Comparison of ENCODE assay signal across 13 cellular contexts in the genomic region with DNA sequence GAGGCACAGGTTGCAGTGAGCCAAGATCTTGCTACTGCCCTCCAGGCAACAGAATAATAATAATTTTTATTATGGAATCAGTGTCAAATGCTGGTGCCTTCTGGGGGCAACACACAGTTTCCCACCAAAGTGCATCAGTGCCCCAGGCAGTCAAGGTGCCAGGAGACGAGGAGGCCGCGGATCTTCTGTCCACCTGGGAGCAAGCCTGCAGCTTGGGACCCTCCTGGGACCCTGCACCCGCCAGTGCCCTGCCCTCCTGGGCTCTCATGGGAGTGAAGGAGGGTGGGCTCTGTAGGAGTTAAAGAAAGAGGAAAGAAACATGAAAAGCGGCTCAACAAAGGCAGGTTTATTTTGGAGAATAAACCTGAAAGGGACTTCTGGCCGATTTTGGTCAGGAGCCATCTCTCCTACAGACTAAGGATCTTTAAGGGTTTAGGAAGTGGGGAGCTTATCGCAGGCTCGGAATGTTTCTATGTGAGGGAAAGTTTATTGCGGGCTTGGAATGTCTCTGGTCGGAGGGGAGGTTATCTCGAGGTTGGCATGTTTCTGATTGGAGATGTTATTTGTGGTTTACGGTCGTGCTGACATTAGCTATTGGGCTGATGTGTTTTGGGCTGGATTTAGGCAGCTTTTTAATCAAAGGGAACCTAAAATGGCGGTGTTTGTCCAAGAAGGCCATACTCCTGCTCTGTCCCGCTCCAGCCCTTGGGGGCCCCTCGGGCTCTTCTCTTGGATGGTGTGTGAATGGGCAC. TPM values are rescaled to one million over a fixed set of nuclear protein-coding genes. Genes with fewer than 3 reads are reported as not detected.
DNase-seq lines count a peak whose midpoint lies in the region; ATAC-seq, FAIRE-seq and TF ChIP-seq lines count a peak whose summit lies in the region.
"Had no signal": no experiment of that assay in that cellular context is flagged by ENCODE, and none has a peak within 500 bp of the region (broad histone marks: within the 10 kb centered on the region; RNA-seq: fewer than 3 reads in every experiment).

No MANE protein-coding gene starts in this region.

- TF ChIP-seq EP300 in A549 (IDR thresholded peaks at IDR 0.05) (no peak), tibial nerve (IDR thresholded peaks at IDR 0.05) (no peak), gastroesophageal sphincter (IDR thresholded peaks at IDR 0.05) (no peak)

- peak overlapping the region; percentile 90 for H2AFZ ChIP-seq in GM23338

- CTCF ChIA-PET in A549 (lab: Yijun Ruan, JAX): interaction anchor here (1.0 to 4.5 kb wide), 4 partner anchors 11 to 479 kb away, joined by 3 to 24 read pairs (median 6); no protein-coding TSS in a partner anchor

- H4K20me1 ChIP-seq in GM23338 (replicated peaks; ENCODE audit: insufficient read depth): no peaks in the 10 kb centered on the region

- H3K79me2 ChIP-seq in GM23338 (replicated peaks; ENCODE audit: insufficient read depth): no peaks in the 10 kb centered on the region

- peak overlapping the region; percentile 20; the same call in 2 of the 3 replicates for H3K4me3 Mint-ChIP-seq in GM23338
- H3K4me3 Mint-ChIP-seq in glutamatergic neuron (ENCODE audit: unreplicated experiment): peak overlapping the region; percentile 39
- H3K4me3 Mint-ChIP-seq in natural killer cell treated with Interleukin-12 subunit alpha and Interleukin-12 subunit beta and Interleukin-15 and Interleukin-18, amount 100 ng/mL, for 72 hours: peak overlapping the region; percentile 7
- H3K4me3 Mint-ChIP-seq: activated naive CD4-positive, alpha-beta T cell treated with anti-CD3 and anti-CD28 coated beads, Interleukin-2, amount 10 ng/mL, durations not matched to agents 7 days and 5 days had no signal

- H3K4me3 ChIP-seq in A549 (no peak overlapping the region), GM23338 (0 out of 2 replicates have a peak overlapping the region, but pooled peaks have one; percentile 40), tibial nerve (no peak overlapping the region), gastroesophageal sphincter (no peak overlapping the region), SJCRH30 (no peak overlapping the region)

- no peak for FAIRE-seq in A549 (lab: Jason Lieb, UNC)
- FAIRE-seq: keratinocyte had no signal

- no peaks in the 10 kb centered on the region for H3K9me2 ChIP-seq in GM23338 (ENCODE audit: insufficient read depth)

- H3K27ac ChIP-seq in A549: no peak overlapping the region; a peak in 1 of 6 replicates
- no peak overlapping the region for H3K27ac ChIP-seq in GM23338 (ENCODE audit: low read depth)
- H3K27ac ChIP-seq in tibial nerve: peak overlapping the region in 1 of 4 donors; percentile 26
- no peak overlapping the region for H3K27ac ChIP-seq in gastroesophageal sphincter
- no peak overlapping the region for H3K27ac ChIP-seq in SJCRH30

- no peaks in the 10 kb centered on the region for H3F3A ChIP-seq in GM23338 (replicated peaks; ENCODE audit: low read depth)

- H3K4me1 Mint-ChIP-seq in GM23338: peaks cover 5% of the 10 kb centered on the region; the same call in 2 of the 3 replicates
- peaks cover 4% of the 10 kb centered on the region for H3K4me1 Mint-ChIP-seq in glutamatergic neuron (ENCODE audit: low read depth, unreplicated experiment)
- no peaks in the 10 kb centered on the region for H3K4me1 Mint-ChIP-seq in natural killer cell treated with Interleukin-12 subunit alpha and Interleukin-12 subunit beta and Interleukin-15 and Interleukin-18, amount 100 ng/mL, for 72 hours (ENCODE audit: low read depth in 2 of 2)

- H3K9me3 Mint-ChIP-seq in GM23338: no peaks in the 10 kb centered on the region; the same call in 2 of the 3 replicates
- H3K9me3 Mint-ChIP-seq in glutamatergic neuron (ENCODE audit: unreplicated experiment): no peaks in the 10 kb centered on the region
- H3K9me3 Mint-ChIP-seq in natural killer cell treated with Interleukin-12 subunit alpha and Interleukin-12 subunit beta and Interleukin-15 and Interleukin-18, amount 100 ng/mL, for 72 hours: no peaks in the 10 kb centered on the region
- H3K9me3 Mint-ChIP-seq: activated naive CD4-positive, alpha-beta T cell treated with anti-CD3 and anti-CD28 coated beads, Interleukin-2, amount 10 ng/mL, durations not matched to agents 7 days and 5 days had no signal

- H3K27me3 ChIP-seq in GM23338 (ENCODE audit: insufficient read depth) (peaks cover 8% of the 10 kb centered on the region; the same call in 1 of the 2 replicates), tibial nerve (peaks cover 0 to 49% of the 10 kb centered on the region in 2 donors), gastroesophageal sphincter (peaks cover 65% of the 10 kb centered on the region), SJCRH30 (0 out of 2 replicates have a peak, but pooled peaks cover 4% of the 10 kb centered on the region)

- H3K4me1 ChIP-seq in A549: no peaks in the 10 kb centered on the region; the same call in 2 of the 3 replicates
- 0 out of 2 replicates have a peak, but pooled peaks cover 3% of the 10 kb centered on the region for H3K4me1 ChIP-seq in GM23338 (ENCODE audit: insufficient read depth)
- peaks cover 0 to 14% (median 0%) of the 10 kb centered on the region in 4 donors for H3K4me1 ChIP-seq in tibial nerve
- peaks cover 0 to 7% (median 0%) of the 10 kb centered on the region in 3 donors for H3K4me1 ChIP-seq in gastroesophageal sphincter
- peaks cover 19% of the 10 kb centered on the region; the same call in 1 of the 2 replicates for H3K4me1 ChIP-seq in SJCRH30

- 79% methylated on average over 15 of the region's 16 CpGs for WGBS in A549 (ENCODE audit: missing lambda C conversion rate)
- WGBS in tibial nerve, 2 donors: 49 to 58% methylated on average over 16 of the region's 16 CpGs
- 44 to 62% methylated on average over 8 to 11 of the region's 16 CpGs for WGBS in gastroesophageal sphincter (ENCODE audit: low coverage in 1 of 2), 2 donors

- no peaks in the 10 kb centered on the region; the same call in 2 of the 3 replicates for H3K36me3 Mint-ChIP-seq in GM23338 (ENCODE audit: low read depth)
- H3K36me3 Mint-ChIP-seq in glutamatergic neuron (ENCODE audit: unreplicated experiment): no peaks in the 10 kb centered on the region
- no peaks in the 10 kb centered on the region for H3K36me3 Mint-ChIP-seq in natural killer cell treated with Interleukin-12 subunit alpha and Interleukin-12 subunit beta and Interleukin-15 and Interleukin-18, amount 100 ng/mL, for 72 hours
- H3K36me3 Mint-ChIP-seq: activated naive CD4-positive, alpha-beta T cell treated with anti-CD3 and anti-CD28 coated beads, Interleukin-2, amount 10 ng/mL, durations not matched to agents 7 days and 5 days had no signal

- TF ChIP-seq POLR2A in A549 (IDR thresholded peaks at IDR 0.05; ENCODE audit: low read length) (no peak), tibial nerve (IDR thresholded peaks at IDR 0.05) (no peak), gastroesophageal sphincter (IDR thresholded peaks at IDR 0.05) (no peak)

- H3K27me3 Mint-ChIP-seq in GM23338 (ENCODE audit: insufficient read depth, low read depth, poor library complexity) (peaks cover 19% of the 10 kb centered on the region), glutamatergic neuron (ENCODE audit: unreplicated experiment) (peaks cover 10% of the 10 kb centered on the region)
- H3K27me3 Mint-ChIP-seq in natural killer cell treated with Interleukin-12 subunit alpha and Interleukin-12 subunit beta and Interleukin-15 and Interleukin-18, amount 100 ng/mL, for 72 hours: peaks cover 0 to 5% of the 10 kb centered on the region in 2 donors

- POLR2A ChIA-PET in A549 (lab: Yijun Ruan, JAX): no interaction called here

- no peaks in the 10 kb centered on the region for H3K36me3 ChIP-seq in GM23338 (ENCODE audit: insufficient read depth)
- H3K36me3 ChIP-seq in tibial nerve: no peaks in the 10 kb centered on the region
- H3K36me3 ChIP-seq in gastroesophageal sphincter: no peaks in the 10 kb centered on the region
- H3K36me3 ChIP-seq in SJCRH30: no peaks in the 10 kb centered on the region

- no peak overlapping the region; the same call in 1 of the 2 replicates for H3K27ac Mint-ChIP-seq in GM23338
- no peak overlapping the region for H3K27ac Mint-ChIP-seq in glutamatergic neuron (ENCODE audit: unreplicated experiment)
- no peak overlapping the region for H3K27ac Mint-ChIP-seq in natural killer cell treated with Interleukin-12 subunit alpha and Interleukin-12 subunit beta and Interleukin-15 and Interleukin-18, amount 100 ng/mL, for 72 hours
- H3K27ac Mint-ChIP-seq: activated naive CD4-positive, alpha-beta T cell treated with anti-CD3 and anti-CD28 coated beads, Interleukin-2, amount 10 ng/mL, durations not matched to agents 7 days and 5 days had no signal

- TF ChIP-seq RAD21 in A549 (conservative IDR thresholded peaks at IDR 0.05 in 1 of 2, IDR thresholded peaks at IDR 0.05 in 1 of 2): no peak

- H3K9me3 ChIP-seq in A549 (no peaks in the 10 kb centered on the region), tibial nerve (no peaks in the 10 kb centered on the region), gastroesophageal sphincter (no peaks in the 10 kb centered on the region), SJCRH30 (replicated peaks) (no peaks in the 10 kb centered on the region; the same call in 1 of the 2 replicates)

- DNase-seq in A549 (ENCODE audit: low read depth in 1 of 2, low spot score in 1 of 2): no peak
- DNase-seq in GM23338 (ENCODE audit: low spot score): no peak
- no peak for DNase-seq in glutamatergic neuron
- no peak for DNase-seq in natural killer cell treated with Interleukin-12 subunit alpha and Interleukin-12 subunit beta and Interleukin-15 and Interleukin-18, amount 100 ng/mL, for 72 hours (ENCODE audit: low spot score)
- no peak for DNase-seq in NCI-H1417 treated with DMSO at 0.1 percent for 48 hours (lab: John Stamatoyannopoulos, UW)
- DNase-seq in tibial nerve (ENCODE audit: low spot score in 2 of 2): no peak
- no peak for DNase-seq in SJCRH30
- DNase-seq: MV-4-11 had no signal

- H3K4me2 ChIP-seq in A549 (peak overlapping the region; percentile 83; the same call in 1 of the 3 replicates), GM23338 (peak overlapping the region; percentile 62; the same call in 1 of the 2 replicates)

- TF ChIP-seq CTCF in A549 (IDR thresholded peaks at IDR 0.05) (no peak), GM23338 (conservative IDR thresholded peaks at IDR 0.05; ENCODE audit: low read depth in 2 of 2) (no peak), glutamatergic neuron (IDR thresholded peaks at IDR 0.05; ENCODE audit: partially characterized antibody, unreplicated experiment) (no peak), tibial nerve (IDR thresholded peaks at IDR 0.05) (no peak), gastroesophageal sphincter (IDR thresholded peaks at IDR 0.05) (no peak)

- ATAC-seq in A549 (no peak), GM23338 (no peak), gastroesophageal sphincter (no peak)
- no peak for ATAC-seq in natural killer cell treated with Interleukin-12 subunit alpha and Interleukin-12 subunit beta and Interleukin-15 and Interleukin-18, amount 100 ng/mL, for 72 hours

RNA-seq across cellular contexts. Expression of a gene that starts 1.1 kb away (rescaled TPM):
- not detected in 2 replicates for polyA plus RNA-seq in A549 (2011; rRNA removed)
- polyA plus RNA-seq in A549 (2012; cell fraction: cytosol; rRNA removed): 0.03 and 0.21 TPM in 2 replicates
- polyA plus RNA-seq in A549 (2012; cell fraction: nucleus; rRNA removed): 0.11 and 0.14 TPM in 2 replicates
- 0.13 TPM in 1 of 3 replicates, not detected in the others for polyA plus RNA-seq in A549 (2017; fragmentation: RNase III; extraction: RNeasy Plus Mini Kit Qiagen cat#74134 plus additional on column Dnase treatment)
- polyA minus RNA-seq in A549 (2011; rRNA and poly(A)+ RNA removed): not detected in 2 replicates
- total RNA-seq in GM23338 (2014; rRNA removed; shearing (Covaris generic)): 1.4 and 6.2 TPM in 2 replicates
- polyA plus RNA-seq in GM23338 (2016; fragmentation: Nextera tagmentation; extraction: Ambion mirVana): 0.61 and 1.1 TPM in 2 replicates
- not detected for total RNA-seq in glutamatergic neuron (ENCODE audit: unreplicated experiment)
- not detected for total RNA-seq in natural killer cell treated with Interleukin-12 subunit alpha and Interleukin-12 subunit beta and Interleukin-15 and Interleukin-18, amount 100 ng/mL, for 72 hours
- total RNA-seq in tibial nerve: 1 to 10 TPM; 2.4 to 8.7 (median 2.7) TPM
- total RNA-seq in gastroesophageal sphincter: 1 to 10 TPM in 1 of 4 donors, under 1 TPM in 1, not detected in 2; 0.13 to 1.1 TPM
- 0.35 and 0.51 TPM in 2 replicates for total RNA-seq in SJCRH30 (2014; rRNA removed; shearing (Covaris generic))
- total RNA-seq: H4; T-helper 2 cell treated with Interferon-gamma antibody and Interleukin-4, amounts not matched to agents 100 ng/mL and 5 ng/mL, for 36 hours had no signal

RNA-seq across cellular contexts. Expression of a gene that starts 54.0 kb away (rescaled TPM):
- polyA plus RNA-seq in A549 (2011; rRNA removed) (0.20 and 0.28 TPM in 2 replicates), A549 (2017; fragmentation: RNase III; extraction: RNeasy Plus Mini Kit Qiagen cat#74134 plus additional on column Dnase treatment) (1.9 to 2.3 TPM (median 2.1 TPM) in 3 replicates), GM23338 (2016; fragmentation: Nextera tagmentation; extraction: Ambion mirVana) (5.6 and 6.4 TPM in 2 replicates)
- 1.1 and 1.9 TPM in 2 replicates for polyA plus RNA-seq in A549 (2012; cell fraction: cytosol; rRNA removed)
- 2.4 and 3.7 TPM in 2 replicates for polyA plus RNA-seq in A549 (2012; cell fraction: nucleus; rRNA removed)
- polyA minus RNA-seq in A549 (2011; rRNA and poly(A)+ RNA removed): 0.33 and 0.39 TPM in 2 replicates
- 82.9 and 103 TPM in 2 replicates for total RNA-seq in GM23338 (2014; rRNA removed; shearing (Covaris generic))
- total RNA-seq in glutamatergic neuron (ENCODE audit: unreplicated experiment) (5.9 TPM), tibial nerve (1 to 10 TPM; 2.6 to 4.2 (median 3.3) TPM), gastroesophageal sphincter (1 to 10 TPM; 2.2 to 6.9 (median 2.9) TPM)
- total RNA-seq in natural killer cell treated with Interleukin-12 subunit alpha and Interleukin-12 subunit beta and Interleukin-15 and Interleukin-18, amount 100 ng/mL, for 72 hours: not detected
- 68.2 and 72.1 TPM in 2 replicates for total RNA-seq in SJCRH30 (2014; rRNA removed; shearing (Covaris generic))
